In genomic region chr5:91383027-91383955, GRCh38 we compare ENCODE assay signal across 8 cellular contexts. TPM values are rescaled to one million over a fixed set of nuclear protein-coding genes. Genes with fewer than 3 reads are reported as not detected.
DNase-seq lines count a peak whose midpoint lies in the region; ATAC-seq, FAIRE-seq and TF ChIP-seq lines count a peak whose summit lies in the region.

A gene with protein sequence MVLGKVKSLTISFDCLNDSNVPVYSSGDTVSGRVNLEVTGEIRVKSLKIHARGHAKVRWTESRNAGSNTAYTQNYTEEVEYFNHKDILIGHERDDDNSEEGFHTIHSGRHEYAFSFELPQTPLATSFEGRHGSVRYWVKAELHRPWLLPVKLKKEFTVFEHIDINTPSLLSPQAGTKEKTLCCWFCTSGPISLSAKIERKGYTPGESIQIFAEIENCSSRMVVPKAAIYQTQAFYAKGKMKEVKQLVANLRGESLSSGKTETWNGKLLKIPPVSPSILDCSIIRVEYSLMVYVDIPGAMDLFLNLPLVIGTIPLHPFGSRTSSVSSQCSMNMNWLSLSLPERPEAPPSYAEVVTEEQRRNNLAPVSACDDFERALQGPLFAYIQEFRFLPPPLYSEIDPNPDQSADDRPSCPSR (minus strand): TSS chr5:91383317. CDS start chr5:91383092, 225 bp downstream.

- H3K79me2 ChIP-seq in OCI-LY7 (ENCODE audit: insufficient read depth, low read depth, low read length) = peaks cover 43% of the 10 kb centered on the region
- H3K79me2 ChIP-seq in endothelial cell of umbilical vein (ENCODE audit: control insufficient read depth, insufficient read depth, low read length) = peaks cover 38% of the 10 kb centered on the region

- peak within 1 kb of the TSS; percentile 92 for H3K27ac ChIP-seq in HUES64 (ENCODE audit: low read depth, low read length)
- peak within 1 kb of the TSS; percentile 98 for H3K27ac ChIP-seq in OCI-LY7 (ENCODE audit: low read depth, low read length, poor library complexity, severe bottlenecking)
- peak within 1 kb of the TSS; percentile 96 for H3K27ac ChIP-seq in endothelial cell of umbilical vein (ENCODE audit: insufficient read depth, low read depth, low read length)

- H3K9me3 ChIP-seq in HUES64 (ENCODE audit: insufficient read depth, low read depth, low read length) (no peaks in the 10 kb centered on the region), OCI-LY7 (ENCODE audit: low read length) (0 out of 2 replicates have a peak, but pooled peaks cover under 1% of the 10 kb centered on the region), endothelial cell of umbilical vein (replicated peaks; ENCODE audit: control insufficient read depth, insufficient read depth, low read length) (no peaks in the 10 kb centered on the region)

- H4K20me1 ChIP-seq in OCI-LY7 (ENCODE audit: insufficient read depth, low read length) = no peaks in the 10 kb centered on the region
- H4K20me1 ChIP-seq in endothelial cell of umbilical vein (replicated peaks; ENCODE audit: control insufficient read depth, extremely low read depth, insufficient read depth, low read length) = no peaks in the 10 kb centered on the region

- H3K27me3 ChIP-seq in HUES64 (ENCODE audit: insufficient read depth, low read length) (no peaks in the 10 kb centered on the region), endothelial cell of umbilical vein (ENCODE audit: control insufficient read depth in 2 of 2, insufficient read depth in 2 of 2, low read length in 2 of 2) (no peaks in the 10 kb centered on the region)

- WGBS in HUES64 = under 1% methylated on average over 49 of the region's 49 CpGs

- dilution Hi-C loops in endothelial cell of umbilical vein (cut with MboI; ENCODE audit: extremely low pct_ligation_motif_present, low sequenced_read_pairs) = loop anchor here (5.0 to 25.0 kb wide), 2 partner anchors 101 to 446 kb away; no protein-coding TSS in a partner anchor

- H2AFZ ChIP-seq in OCI-LY7 (ENCODE audit: low read length) (peak within 1 kb of the TSS; percentile 86), endothelial cell of umbilical vein (ENCODE audit: low read depth, low read length) (peak within 1 kb of the TSS; percentile 59)

- TF ChIP-seq CTCF in D721Med (IDR thresholded peaks at IDR 0.05; ENCODE audit: insufficient read depth, missing control alignments) (no peak), OCI-LY7 (conservative IDR thresholded peaks at IDR 0.05; ENCODE audit: low read length) (no peak), endothelial cell of umbilical vein (IDR thresholded peaks at IDR 0.05; ENCODE audit: extremely low read depth in 1 of 2, insufficient read depth in 1 of 2, low read depth in 1 of 2, low read length in 2 of 2) (no peak)

- H3K9me2 ChIP-seq in OCI-LY7 (ENCODE audit: insufficient read depth, low read length) = no peaks in the 10 kb centered on the region

- no peaks in the 10 kb centered on the region for H3K9me1 ChIP-seq in endothelial cell of umbilical vein (replicated peaks; ENCODE audit: control insufficient read depth, extremely low read depth, insufficient read depth, low read length)

- CTCF ChIA-PET in OCI-LY7 (lab: Charles Lee; ENCODE audit: unreplicated experiment) = interaction anchor here (0.6 to 3.2 kb wide), 3 partner anchors 30 to 164 kb away, joined by 4 to 9 read pairs (median 5); no protein-coding TSS in a partner anchor
- CTCF ChIA-PET in endothelial cell of umbilical vein (lab: Charles Lee) = interaction anchor here (0.7 to 6.6 kb wide), 28 partner anchors 11 to 580 kb away, joined by 3 to 216 read pairs (median 12); no protein-coding TSS in a partner anchor

- POLR2A ChIA-PET in OCI-LY7 (lab: Charles Lee) (interaction anchor here (0.5 to 3.7 kb wide), 22 partner anchors 9 to 535 kb away, joined by 3 to 16 read pairs (median 4); no protein-coding TSS in a partner anchor), endothelial cell of umbilical vein (lab: Charles Lee) (interaction anchor here (0.8 to 1.9 kb wide), 21 partner anchors 10 to 505 kb away, joined by 3 to 20 read pairs (median 4); no protein-coding TSS in a partner anchor)

- H3K4me2 ChIP-seq in OCI-LY7 (ENCODE audit: low read length) (peak within 1 kb of the TSS; percentile 95), endothelial cell of umbilical vein (ENCODE audit: insufficient read depth, low read length) (peak within 1 kb of the TSS; percentile 97)

- H3K4me1 ChIP-seq in HUES64 (ENCODE audit: insufficient read depth, low read length) (peaks cover 18% of the 10 kb centered on the region), OCI-LY7 (ENCODE audit: insufficient read depth, low read length, poor library complexity, severe bottlenecking) (peaks cover 18% of the 10 kb centered on the region), endothelial cell of umbilical vein (ENCODE audit: control insufficient read depth, extremely low read depth, insufficient read depth, low read length) (peaks cover 17% of the 10 kb centered on the region)

- H3K36me3 ChIP-seq in HUES64 (ENCODE audit: insufficient read depth, low read length) (peaks cover 4% of the 10 kb centered on the region), OCI-LY7 (ENCODE audit: insufficient read depth, low read length) (peaks cover 4% of the 10 kb centered on the region; the same call in 1 of the 2 replicates), endothelial cell of umbilical vein (ENCODE audit: control insufficient read depth in 2 of 2, extremely low read depth in 1 of 2, insufficient read depth in 2 of 2, low read length in 2 of 2) (no peaks in the 10 kb centered on the region)

- TF ChIP-seq POLR2A in endothelial cell of umbilical vein (IDR thresholded peaks at IDR 0.05; ENCODE audit: low read depth, low read length) = peak; percentile 99

- H3K4me3 ChIP-seq in HUES64 (ENCODE audit: low read length) (peak within 1 kb of the TSS; percentile 78), OCI-LY7 (ENCODE audit: low read depth, low read length, poor library complexity, severe bottlenecking) (peak within 1 kb of the TSS; percentile 95), endothelial cell of umbilical vein (replicated peaks in 1 of 3; ENCODE audit: insufficient read depth in 1 of 3, low read depth in 1 of 3, low read length in 3 of 3) (peak within 1 kb of the TSS; percentile 89 to 99 (median 90))

- DNase-seq in D721Med (ENCODE audit: insufficient read length, low spot score) (peak; percentile 42), OCI-LY7 (ENCODE audit: low spot score) (peak; percentile 96), activated T-cell treated with anti-CD3 and anti-CD28 coated beads for 1 hour (ENCODE audit: low read depth) (peak; percentile 96), endothelial cell of umbilical vein (ENCODE audit: low read depth, low spot score) (peak; percentile 98), middle frontal gyrus (ENCODE audit: extremely low spot score, low spot score) (peak; percentile 94)
- peak; percentile 90 to 95 for DNase-seq in stimulated activated CD8-positive, alpha-beta memory T cell treated with anti-CD3 and anti-CD28 coated beads, Interleukin-2, amount 100 ng/mL, for 1 hour (ENCODE audit: low read depth in 2 of 2)

- BruUV-seq in OCI-LY7 (replicated peaks; lab: Mats Ljungman, UMichigan) (no TSS peak), endothelial cell of umbilical vein (replicated peaks; lab: Mats Ljungman, UMichigan) (no TSS peak)

- peak; percentile 49 for ATAC-seq in GM21515 (IDR thresholded peaks at IDR 0.05; ENCODE audit: unreplicated experiment)

- FAIRE-seq in D721Med (lab: Jason Lieb, UNC) (no peak), endothelial cell of umbilical vein (lab: Jason Lieb, UNC) (peak; percentile 76)

- H3K9ac ChIP-seq in HUES64 (ENCODE audit: low read depth, low read length) (peak within 1 kb of the TSS; percentile 99), endothelial cell of umbilical vein (replicated peaks; ENCODE audit: extremely low read depth, insufficient read depth, low read length) (peak within 1 kb of the TSS; percentile 99)

- intact Hi-C loops in OCI-LY7 (cut with micrococcal nuclease; ENCODE audit: unreplicated experiment) (loop anchor here (5.0 kb wide), 2 partner anchors 856 to 976 kb away; partner anchors contain the start of genes CETN3 and LYSMD3), endothelial cell of umbilical vein (cut with micrococcal nuclease) (loop anchor here (1.0 kb wide), 2 partner anchors 193 to 415 kb away; no protein-coding TSS in a partner anchor)

TF ChIP-seq in endothelial cell of umbilical vein, 7 proteins besides CTCF, POLR2A, EP300 and RAD21:
- TF ChIP-seq EZH2 (IDR thresholded peaks at IDR 0.05; ENCODE audit: borderline replicate concordance, low read depth, low read length, severe bottlenecking) (no peak), POLR2AphosphoS5 (IDR thresholded peaks at IDR 0.05; ENCODE audit: insufficient read depth, low read depth, low read length) (peak; percentile 99)
TF ChIP-seq in endothelial cell of umbilical vein: peak in this region for 1.

RNA-seq across cellular contexts. Expression of the gene that starts here (rescaled TPM):
- 7.9 TPM for polyA plus RNA-seq in HUES64 (2013, experiment 1 of 2)
- polyA plus RNA-seq in HUES64 (2013, experiment 2 of 2) = 9.9 TPM
- 30.6 TPM in 2 replicates for total RNA-seq in OCI-LY7 (2014; rRNA removed; shearing (Covaris generic))
- total RNA-seq in OCI-LY7 (2022) (26.3 and 30.0 TPM in 2 replicates), endothelial cell of umbilical vein (35.3 and 43.1 TPM in 2 replicates)
- 7.0 and 12.4 TPM in 2 replicates for polyA plus RNA-seq in endothelial cell of umbilical vein
- 9.9 and 13.8 TPM in 2 replicates for polyA plus RNA-seq in endothelial cell of umbilical vein (2011; cell fraction: cytosol; rRNA removed)
- polyA plus RNA-seq in endothelial cell of umbilical vein (2011; cell fraction: nucleus; rRNA removed) = 83.7 and 114 TPM in 2 replicates
- polyA plus RNA-seq in endothelial cell of umbilical vein (2012) = 19.9 and 27.9 TPM in 2 replicates
- 53.8 and 85.6 TPM in 2 replicates for polyA minus RNA-seq in endothelial cell of umbilical vein
- 45.5 TPM for polyA minus RNA-seq in endothelial cell of umbilical vein (2011; cell fraction: cytosol; rRNA and poly(A)+ RNA removed)
- 243 and 350 TPM in 2 replicates for polyA minus RNA-seq in endothelial cell of umbilical vein (2011; cell fraction: nucleus; rRNA and poly(A)+ RNA removed)

Comparison
In these comparisons a context has a peak if more than half of its experiments do, and no peak if none do; other contexts are left out.
1. Peak in every context shown above with its lines: DNase-seq, ATAC-seq, H3K4me3 ChIP-seq and H3K27ac ChIP-seq.
2. DNase-seq: peak in every context shown above with its lines; median percentile 98 in endothelial cell of umbilical vein; 96 in OCI-LY7; 96 in activated T-cell treated with anti-CD3 and anti-CD28 coated beads for 1 hour; 94 in middle frontal gyrus; 92 in stimulated activated CD8-positive, alpha-beta memory T cell treated with anti-CD3 and anti-CD28 coated beads, Interleukin-2, amount 100 ng/mL, for 1 hour; 42 in D721Med.